12 cellular contexts compared by ENCODE assay signal in the genomic region with DNA sequence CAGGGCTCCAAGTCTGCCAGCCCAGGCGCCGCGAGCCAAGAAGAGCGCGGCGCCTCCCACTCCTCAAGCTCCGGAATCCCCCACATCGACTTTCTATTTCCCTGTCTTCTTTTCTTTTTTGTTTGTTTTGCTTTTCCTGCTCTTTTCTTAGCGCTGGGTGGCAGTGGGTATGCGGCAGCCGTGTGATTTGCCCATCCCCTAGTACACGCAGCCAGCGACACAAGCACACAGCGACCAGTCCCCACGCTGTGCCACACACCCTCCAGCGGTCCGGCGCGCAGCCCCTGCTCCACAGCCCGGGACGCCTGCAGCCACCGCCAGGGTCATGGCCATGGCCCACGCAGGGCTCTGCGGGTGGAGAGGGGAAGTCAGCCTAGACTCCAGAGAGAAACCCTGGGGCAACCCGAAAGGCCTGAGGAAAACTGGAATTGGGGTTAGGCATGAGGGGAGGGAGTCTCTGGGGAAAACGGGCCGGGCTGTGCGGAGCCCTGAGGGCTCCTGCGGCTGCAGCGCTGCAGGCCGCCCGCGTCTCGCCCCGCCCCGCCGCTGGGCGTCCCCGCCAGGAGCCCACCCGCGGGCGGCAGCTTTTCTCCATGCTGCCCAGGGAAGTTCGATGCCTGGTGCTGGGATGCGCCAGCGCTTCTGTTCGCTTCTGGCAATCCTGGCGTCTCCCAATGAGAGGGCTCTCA. TPM values are rescaled to one million over a fixed set of nuclear protein-coding genes. Genes with fewer than 3 reads are reported as not detected.
DNase-seq lines count a peak whose midpoint lies in the region; ATAC-seq and TF ChIP-seq lines count a peak whose summit lies in the region.
"Had no signal": no experiment of that assay in that cellular context is flagged by ENCODE, and none has a peak within 500 bp of the region (broad histone marks: within the 10 kb centered on the region; RNA-seq: fewer than 3 reads in every experiment).

No MANE protein-coding gene starts in this region.

- H3K9me3 ChIP-seq in aorta (ENCODE audit: control insufficient read depth, low read length), result no peaks in the 10 kb centered on the region

- H3K27me3 Mint-ChIP-seq in nephron (ENCODE audit: low read depth), result peaks cover 81% of the 10 kb centered on the region

- H3K36me3 Mint-ChIP-seq in nephron (ENCODE audit: low read depth), result no peaks in the 10 kb centered on the region
- H3K36me3 Mint-ChIP-seq: CD4-positive, CD25-positive, alpha-beta regulatory T cell had no signal

- 0 to 1% methylated on average over 40 to 47 of the region's 47 CpGs for WGBS in aorta, 2 donors

- H3K4me3 ChIP-seq in fibroblast of the aortic adventitia (ENCODE audit: low read depth, low read length) (peak overlapping the region; percentile 64), aorta (ENCODE audit: low read length in 2 of 2) (no peak overlapping the region)

- peak overlapping the region; percentile 78 to 90 (median 90) for H3K4me3 Mint-ChIP-seq in nephron
- H3K4me3 Mint-ChIP-seq: CD4-positive, CD25-positive, alpha-beta regulatory T cell; T-helper 1 cell treated with Interleukin-12 subunit alpha and Interleukin-12 subunit beta and Interleukin-4 antibody, amounts not matched to agents 30 μg/mL and 1 μg/mL, for 36 hours had no signal

- H3K4me1 ChIP-seq in aorta (ENCODE audit: control insufficient read depth in 1 of 2, insufficient read depth in 2 of 2, low read length in 2 of 2), result no peaks in the 10 kb centered on the region

- DNase-seq in Right ventricle myocardium inferior (ENCODE audit: missing footprints), result no peak
- DNase-seq in cardiac septum (ENCODE audit: low spot score), result no peak
- DNase-seq in fibroblast of the aortic adventitia (ENCODE audit: low read depth), result no peak
- DNase-seq in aorta, result peak in 1 of 2 donors; percentile 39
- no peak for DNase-seq in pons (ENCODE audit: low spot score)
- DNase-seq in ACHN, result no peak
- DNase-seq: activated naive CD4-positive, alpha-beta T cell treated with Interleukin-2 at 50 U/mL for 16 hours; CD4-positive, CD25-positive, alpha-beta regulatory T cell; NCI-H1694 treated with DMSO at 0.1 percent for 48 hours had no signal

- H3K36me3 ChIP-seq in aorta (ENCODE audit: control insufficient read depth in 1 of 2, insufficient read depth in 2 of 2, low read length in 1 of 2), result no peaks in the 10 kb centered on the region

- H3K4me1 Mint-ChIP-seq in nephron, result peaks cover 26% of the 10 kb centered on the region
- H3K4me1 Mint-ChIP-seq: CD4-positive, CD25-positive, alpha-beta regulatory T cell had no signal

- ATAC-seq in Right ventricle myocardium inferior (peak; percentile 48), aorta (ENCODE audit: low FRiP score) (peak; percentile 33), GM18517 (IDR thresholded peaks at IDR 0.05; ENCODE audit: unreplicated experiment) (no peak)

- no peaks in the 10 kb centered on the region for H3K9me3 Mint-ChIP-seq in nephron
- H3K9me3 Mint-ChIP-seq: T-helper 1 cell treated with Interleukin-12 subunit alpha and Interleukin-12 subunit beta and Interleukin-4 antibody, amounts not matched to agents 30 μg/mL and 1 μg/mL, for 36 hours had no signal

- H3K27me3 ChIP-seq in aorta (ENCODE audit: control insufficient read depth in 1 of 2, insufficient read depth in 2 of 2, low read length in 1 of 2), result no peaks in the 10 kb centered on the region

- H3K27ac Mint-ChIP-seq in nephron, result no peak overlapping the region
- H3K27ac Mint-ChIP-seq: CD4-positive, CD25-positive, alpha-beta regulatory T cell; T-helper 1 cell treated with Interleukin-12 subunit alpha and Interleukin-12 subunit beta and Interleukin-4 antibody, amounts not matched to agents 30 μg/mL and 1 μg/mL, for 36 hours had no signal

- TF ChIP-seq CTCF in fibroblast of the aortic adventitia (IDR thresholded peaks at IDR 0.05; ENCODE audit: insufficient read depth, low read length) (no peak), nephron (IDR thresholded peaks at IDR 0.05; ENCODE audit: unreplicated experiment in 3 of 3) (no peak)

- in situ Hi-C loops in ACHN (cut with HindIII; ENCODE audit: low pct_ligation_motif_present, low pct_unique_long_range_greater_than_20kb, low sequenced_read_pairs), result no loop called here

- H3K27ac ChIP-seq in aorta (ENCODE audit: low read depth in 1 of 2, low read length in 2 of 2), result no peak overlapping the region

- intact Hi-C loops in Right ventricle myocardium inferior (cut with DNase I) (loop anchor here (2.0 to 10.0 kb wide), 5 partner anchors 41 to 839 kb away; no protein-coding TSS in a partner anchor), cardiac septum (cut with DNase I) (loop anchor here (5.0 to 10.0 kb wide), 3 partner anchors 136 to 274 kb away; no protein-coding TSS in a partner anchor), aorta (cut with DNase I) (no loop called here)

RNA-seq across cellular contexts. Expression of a gene that starts 2.5 kb away (rescaled TPM):
- total RNA-seq in Right ventricle myocardium inferior, result 70.4 TPM
- 83.7 TPM for total RNA-seq in cardiac septum
- 1.2 and 26.4 TPM in 2 replicates for total RNA-seq in fibroblast of the aortic adventitia (ENCODE audit: low replicate concordance)
- not detected for total RNA-seq in aorta
- polyA plus RNA-seq in aorta, result under 1 TPM in 1 of 2 donors, not detected in 1; 0.38 TPM
- total RNA-seq: CD4-positive, CD25-positive, alpha-beta regulatory T cell had no signal
- polyA plus RNA-seq: CD4-positive, CD25-positive, alpha-beta regulatory T cell had no signal

Comparison
In these comparisons a context has a peak if more than half of its experiments do, and no peak if none do; other contexts are left out.
1. intact Hi-C loops: an anchor here in Right ventricle myocardium inferior (2.0 to 10.0 kb wide) and cardiac septum (5.0 to 10.0 kb wide); none called in aorta.